Comparison of ENCODE assay signal across 27 cellular contexts in the genomic region with DNA sequence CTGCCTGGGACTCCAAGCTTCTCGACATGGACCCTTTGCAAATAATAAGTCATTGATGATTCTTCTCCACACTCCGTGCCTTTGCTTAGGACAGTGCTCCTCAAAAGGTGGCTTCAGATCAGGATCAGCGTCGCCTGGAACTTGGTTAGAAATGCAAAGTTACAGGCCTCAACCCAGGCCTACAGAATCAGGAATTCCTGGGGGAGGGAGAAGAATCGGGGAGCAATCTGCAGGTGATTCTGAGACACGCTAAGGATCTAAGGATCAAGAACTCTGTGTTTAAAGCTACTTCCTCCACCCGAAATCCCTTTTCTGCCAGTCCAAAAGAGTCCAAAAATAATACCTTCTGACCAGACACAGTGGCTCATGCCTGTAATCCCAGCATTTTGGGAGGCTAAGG.
DNase-seq lines count a peak whose midpoint lies in the region; ATAC-seq, FAIRE-seq and TF ChIP-seq lines count a peak whose summit lies in the region.
"Had no signal": no experiment of that assay in that cellular context is flagged by ENCODE, and none has a peak within 500 bp of the region (broad histone marks: within the 10 kb centered on the region; RNA-seq: fewer than 3 reads in every experiment).

No MANE protein-coding gene starts in this region.

- H3K4me3 ChIP-seq in BLaER1: no peak overlapping the region
- no peak overlapping the region for H3K4me3 ChIP-seq in CD4-positive, CD25-positive, alpha-beta regulatory T cell (ENCODE audit: low read depth, low read length)
- H3K4me3 ChIP-seq in K562: no peak overlapping the region
- H3K4me3 ChIP-seq in mesendoderm (ENCODE audit: low read length): no peak overlapping the region
- H3K4me3 ChIP-seq in heart left ventricle: no peak overlapping the region
- H3K4me3 ChIP-seq: A549, GM12878, GM23248, HAP-1 had no signal

- H4K8ac ChIP-seq in mesendoderm (ENCODE audit: low read depth, low read length): no peak overlapping the region

- 0 out of 2 replicates have a peak overlapping the region, but pooled peaks have one; percentile 7 for H2AFZ ChIP-seq in K562 (ENCODE audit: low read depth, low read length)
- H2AFZ ChIP-seq: GM23248 had no signal

- TF ChIP-seq RAD21 in K562 (CRISPR knock-in tag; conservative IDR thresholded peaks at IDR 0.05 in 1 of 2, IDR thresholded peaks at IDR 0.05 in 1 of 2): no peak

- H3K27me3 Mint-ChIP-seq in CD4-positive, CD25-positive, alpha-beta regulatory T cell: peaks cover 12% of the 10 kb centered on the region
- peaks cover 30% of the 10 kb centered on the region for H3K27me3 Mint-ChIP-seq in chondrocyte (ENCODE audit: low read depth)
- H3K27me3 Mint-ChIP-seq: CD4-positive, alpha-beta T cell had no signal

- ATAC-seq in CD4-positive, CD25-positive, alpha-beta regulatory T cell (ENCODE audit: low read depth in 2 of 2): no peak
- ATAC-seq in K562 (no peak), GM21526 (IDR thresholded peaks at IDR 0.05; ENCODE audit: low FRiP score, unreplicated experiment) (no peak), heart left ventricle (no peak)
- ATAC-seq: A549, GM12878 had no signal

- H3K9ac ChIP-seq in BLaER1 (no peak overlapping the region), K562 (ENCODE audit: insufficient read depth in 1 of 2, low read depth in 2 of 2, low read length in 2 of 2) (peak overlapping the region in 1 of 2 experiments; percentile 65; a peak in 1 of 4 replicates), mesendoderm (ENCODE audit: low read length) (no peak overlapping the region)
- H3K9ac ChIP-seq: GM23248 had no signal

- peaks cover 3% of the 10 kb centered on the region for H3K9me1 ChIP-seq in K562 (ENCODE audit: control insufficient read depth, insufficient read depth, low read length)

- H3K23ac ChIP-seq in mesendoderm (ENCODE audit: low read length): no peak overlapping the region

- H3K79me1 ChIP-seq in mesendoderm (ENCODE audit: low read length): no peaks in the 10 kb centered on the region

- H3K4me1 Mint-ChIP-seq in CD4-positive, CD25-positive, alpha-beta regulatory T cell: peaks cover 0 to 6% (median 3%) of the 10 kb centered on the region in 4 donors
- no peaks in the 10 kb centered on the region for H3K4me1 Mint-ChIP-seq in chondrocyte (ENCODE audit: low read depth)

- H3K4me1 ChIP-seq in BLaER1 (peaks cover 100% of the 10 kb centered on the region), K562 (replicated peaks in 1 of 2; ENCODE audit: control insufficient read depth in 2 of 2, insufficient read depth in 2 of 2, low read length in 2 of 2) (peaks cover 40 to 76% of the 10 kb centered on the region in 2 experiments), mesendoderm (ENCODE audit: control insufficient read depth, low read depth, low read length) (peaks cover 19% of the 10 kb centered on the region), heart left ventricle (peaks cover 0 to 26% (median 0%) of the 10 kb centered on the region in 12 donors)
- peaks cover 6% of the 10 kb centered on the region for H3K4me1 ChIP-seq in CD4-positive, CD25-positive, alpha-beta regulatory T cell (ENCODE audit: control insufficient read depth, insufficient read depth, low read length, poor library complexity, severe bottlenecking)
- H3K4me1 ChIP-seq: A549, BE2C, HAP-1 had no signal

- no TSS peak for BruUV-seq in K562 (replicated peaks; lab: Mats Ljungman, UMichigan)

- H3K27me3 ChIP-seq in BLaER1: no peaks in the 10 kb centered on the region
- H3K27me3 ChIP-seq in CD4-positive, CD25-positive, alpha-beta regulatory T cell (ENCODE audit: control insufficient read depth, insufficient read depth, low read length): no peaks in the 10 kb centered on the region
- H3K27me3 ChIP-seq in K562 (ENCODE audit: control insufficient read depth in 2 of 2, insufficient read depth in 2 of 2, low read length in 2 of 2): no peaks in the 10 kb centered on the region
- H3K27me3 ChIP-seq in mesendoderm (ENCODE audit: insufficient read depth, low read length, poor library complexity): no peaks in the 10 kb centered on the region
- peaks cover 0 to 7% (median 0%) of the 10 kb centered on the region in 9 donors for H3K27me3 ChIP-seq in heart left ventricle
- H3K27me3 ChIP-seq: BE2C had no signal

- DNase-seq in CD4-positive, CD25-positive, alpha-beta regulatory T cell: no peak
- no peak for DNase-seq in K562 (ENCODE audit: extremely low read depth in 1 of 4, low spot score in 3 of 4)
- no peak for DNase-seq in mesendoderm
- no peak for DNase-seq in chondrocyte (ENCODE audit: low spot score)
- DNase-seq in heart left ventricle: no peak
- DNase-seq in epidermal melanocyte (ENCODE audit: insufficient read length, low spot score): no peak
- DNase-seq: 8988T; ACHN; AML-193; BE2C; CD4-positive, alpha-beta T cell; CD8-positive, alpha-beta memory T cell; DMS 273 treated with DMSO at 0.1 percent for 48 hours; DMS79; EL; GDM1; GM23248; HFFc6 had no signal

- H3K36me3 ChIP-seq in BLaER1 (no peaks in the 10 kb centered on the region), K562 (ENCODE audit: control insufficient read depth, insufficient read depth, low read length) (no peaks in the 10 kb centered on the region), mesendoderm (ENCODE audit: control insufficient read depth, insufficient read depth, low read length) (no peaks in the 10 kb centered on the region), heart left ventricle (no peaks in the 10 kb centered on the region)
- H3K36me3 ChIP-seq in CD4-positive, CD25-positive, alpha-beta regulatory T cell (ENCODE audit: control insufficient read depth, insufficient read depth, low read length): no peaks in the 10 kb centered on the region
- H3K36me3 ChIP-seq: BE2C, HAP-1 had no signal

- no peaks in the 10 kb centered on the region for H3K36me3 Mint-ChIP-seq in CD4-positive, CD25-positive, alpha-beta regulatory T cell
- no peaks in the 10 kb centered on the region for H3K36me3 Mint-ChIP-seq in chondrocyte (ENCODE audit: low read depth)
- H3K36me3 Mint-ChIP-seq: CD8-positive, alpha-beta memory T cell had no signal

- no peak overlapping the region for H3K18ac ChIP-seq in mesendoderm (ENCODE audit: low read length)

- no peak overlapping the region for H2BK15ac ChIP-seq in mesendoderm (replicated peaks; ENCODE audit: low read depth)

- WGBS in K562 (ENCODE audit: insufficient coverage, low coverage, missing lambda C conversion rate): 68% methylated on average over 7 of the region's 7 CpGs
- WGBS in mesendoderm (ENCODE audit: extremely low coverage, insufficient coverage, low lambda C conversion rate): no CpG with 5 or more reads among the region's 7 CpGs
- 91 to 96% (median 94%) methylated on average over 4 to 7 of the region's 7 CpGs for WGBS in heart left ventricle, 4 donors

- TF ChIP-seq POLR2A in K562 (conservative IDR thresholded peaks at IDR 0.05): no peak
- no peak for TF ChIP-seq POLR2A in heart left ventricle (IDR thresholded peaks at IDR 0.05)

- H4K20me1 ChIP-seq in BLaER1: no peaks in the 10 kb centered on the region
- no peaks in the 10 kb centered on the region for H4K20me1 ChIP-seq in K562 (replicated peaks; ENCODE audit: control insufficient read depth, insufficient read depth, low read length)

- H3K27ac ChIP-seq in BLaER1 (no peak overlapping the region), K562 (ENCODE audit: extremely low read depth, low read depth, low read length) (no peak overlapping the region), mesendoderm (ENCODE audit: low read depth, low read length) (no peak overlapping the region), heart left ventricle (no peak overlapping the region)
- H3K27ac ChIP-seq in CD4-positive, CD25-positive, alpha-beta regulatory T cell (ENCODE audit: insufficient read depth, low read length, poor library complexity, severe bottlenecking): no peak overlapping the region
- H3K27ac ChIP-seq: A549, C4-2B, GM23248 had no signal

- H3K4me3 Mint-ChIP-seq in CD4-positive, CD25-positive, alpha-beta regulatory T cell: no peak overlapping the region
- H3K4me3 Mint-ChIP-seq in chondrocyte (ENCODE audit: unreplicated experiment): no peak overlapping the region
- H3K4me3 Mint-ChIP-seq: CD4-positive, alpha-beta T cell; CD8-positive, alpha-beta memory T cell; HFFc6 had no signal

- peak overlapping the region in 2 of 3 donors; percentile 32 to 39 for H3K27ac Mint-ChIP-seq in CD4-positive, CD25-positive, alpha-beta regulatory T cell
- no peak overlapping the region for H3K27ac Mint-ChIP-seq in chondrocyte (ENCODE audit: unreplicated experiment)
- H3K27ac Mint-ChIP-seq: CD4-positive, alpha-beta T cell; CD8-positive, alpha-beta memory T cell; HFFc6 had no signal

- H3K9me3 Mint-ChIP-seq in CD4-positive, CD25-positive, alpha-beta regulatory T cell: no peaks in the 10 kb centered on the region
- H3K9me3 Mint-ChIP-seq in chondrocyte (ENCODE audit: low read depth): no peaks in the 10 kb centered on the region
- H3K9me3 Mint-ChIP-seq: CD4-positive, alpha-beta T cell; CD8-positive, alpha-beta memory T cell; HFFc6 had no signal

- in situ Hi-C loops in K562 (cut with MboI): no loop called here

- intact Hi-C loops in K562 (cut with micrococcal nuclease) (no loop called here), heart left ventricle (cut with DNase I) (no loop called here)

- no peak overlapping the region for H2BK5ac ChIP-seq in mesendoderm (ENCODE audit: low read length)

- no peaks in the 10 kb centered on the region for H3K79me2 ChIP-seq in K562 (ENCODE audit: control insufficient read depth, insufficient read depth, low read length)
- no peaks in the 10 kb centered on the region for H3K79me2 ChIP-seq in mesendoderm (ENCODE audit: control insufficient read depth, insufficient read depth, low read length)

- no peak for TF ChIP-seq EP300 in K562 (IDR thresholded peaks at IDR 0.05; ENCODE audit: low read length)

- H2AK5ac ChIP-seq in mesendoderm (ENCODE audit: low read length): no peak overlapping the region

- POLR2A ChIA-PET in K562 (lab: Yijun Ruan, JAX): interaction anchor here (0.6 to 3.4 kb wide), 6 partner anchors 8 to 264 kb away, joined by 3 to 15 read pairs (median 3); no protein-coding TSS in a partner anchor

- H3K56ac ChIP-seq in mesendoderm (ENCODE audit: low read length): peak overlapping the region; percentile 27

- no peak for TF ChIP-seq CTCF in K562 (IDR thresholded peaks at IDR 0.05 in 2 of 3, conservative IDR thresholded peaks at IDR 0.05 in 1 of 3; ENCODE audit: insufficient read depth in 2 of 3, low read depth in 1 of 3, low read length in 3 of 3)
- TF ChIP-seq CTCF in chondrocyte (IDR thresholded peaks at IDR 0.05): no peak
- TF ChIP-seq CTCF in heart left ventricle (IDR thresholded peaks at IDR 0.05): no peak

- peak overlapping the region; percentile 93 for H3K4me2 ChIP-seq in BLaER1
- no peak overlapping the region for H3K4me2 ChIP-seq in K562 (ENCODE audit: insufficient read depth, low read length)
- H3K4me2 ChIP-seq in mesendoderm (ENCODE audit: low read length): no peak overlapping the region
- H3K4me2 ChIP-seq: A549 had no signal

- H2BK120ac ChIP-seq in mesendoderm (ENCODE audit: low read depth, low read length): no peak overlapping the region

- H4K5ac ChIP-seq in mesendoderm (ENCODE audit: low read length): no peak overlapping the region

- H3K4ac ChIP-seq in mesendoderm (ENCODE audit: low read depth, low read length): no peak overlapping the region

- no peaks in the 10 kb centered on the region for H3K9me3 ChIP-seq in BLaER1
- H3K9me3 ChIP-seq in CD4-positive, CD25-positive, alpha-beta regulatory T cell (ENCODE audit: control insufficient read depth in 2 of 2, low read length in 2 of 2): no peaks in the 10 kb centered on the region
- no peaks in the 10 kb centered on the region for H3K9me3 ChIP-seq in K562 (replicated peaks; ENCODE audit: control insufficient read depth, insufficient read depth, low read depth, low read length)
- no peaks in the 10 kb centered on the region for H3K9me3 ChIP-seq in heart left ventricle
- H3K9me3 ChIP-seq: A549, BE2C, HAP-1 had no signal

- no peak for FAIRE-seq in K562 (lab: Jason Lieb, UNC)
- FAIRE-seq: A549, D721Med, GM12878, GM19239, H54 had no signal

- CTCF ChIA-PET in K562 (lab: Yijun Ruan, JAX; ENCODE audit: low intra/inter-chr PET ratio): no interaction called here
